9 cellular contexts compared by ENCODE assay signal in genomic region chr7:18352339-18353255, GRCh38.
DNase-seq lines count a peak whose midpoint lies in the region; ATAC-seq, FAIRE-seq and TF ChIP-seq lines count a peak whose summit lies in the region.
"Had no signal": no experiment of that assay in that cellular context is flagged by ENCODE, and none has a peak within 500 bp of the region (broad histone marks: within the 10 kb centered on the region; RNA-seq: fewer than 3 reads in every experiment).

No MANE protein-coding gene starts in this region.

- whole genome bisulfite sequencing in HepG2 (ENCODE audit: low lambda C conversion rate) = 43% methylated on average over 7 of the region's 7 CpGs

- H3K4me3 ChIP-seq in NT2/D1 (ENCODE audit: insufficient read length, low read depth) (no peak overlapping the region), choroid plexus epithelial cell (ENCODE audit: low read depth, low read length) (no peak overlapping the region), HepG2 (replicated peaks in 1 of 3; ENCODE audit: insufficient read depth in 1 of 3, low read depth in 2 of 3, low read length in 3 of 3) (no peak overlapping the region), upper lobe of right lung (no peak overlapping the region)

- in situ Hi-C loops in HepG2 (cut with HindIII; ENCODE audit: extremely low pct_ligation_motif_present, low pct_unique_long_range_greater_than_20kb) = loop anchor here (25.0 kb wide), 1 partner anchor 1310 kb away; no protein-coding TSS in a partner anchor

- no peaks in the 10 kb centered on the region for H4K20me1 ChIP-seq in HepG2 (ENCODE audit: insufficient read depth, low read length)

- no peak for TF ChIP-seq POLR2A in HepG2 (IDR thresholded peaks at IDR 0.05; ENCODE audit: insufficient read depth in 1 of 2, low read depth in 2 of 2, low read length in 2 of 2)

- TF ChIP-seq RAD21 in HepG2 (CRISPR knock-in tag; IDR thresholded peaks at IDR 0.05) = no peak

- H3K4me2 ChIP-seq in HepG2 (ENCODE audit: low read depth, low read length) = no peak overlapping the region

- POLR2A ChIA-PET in HepG2 (lab: Yijun Ruan, JAX) = no interaction called here

- H2AFZ ChIP-seq in HepG2 (ENCODE audit: low read length) = no peak overlapping the region

- no peaks in the 10 kb centered on the region for H3K27me3 ChIP-seq in NT2/D1 (ENCODE audit: insufficient read depth, insufficient read length)
- no peaks in the 10 kb centered on the region for H3K27me3 ChIP-seq in HepG2 (ENCODE audit: control insufficient read depth in 1 of 2, insufficient read depth in 2 of 2, low read length in 2 of 2)
- no peaks in the 10 kb centered on the region for H3K27me3 ChIP-seq in upper lobe of right lung

- DNase-seq in DMS 273 treated with DMSO at 0.1 percent for 48 hours (lab: John Stamatoyannopoulos, UW) (peak; percentile 53), HPDE6-E6E7 (ENCODE audit: extremely low spot score) (peak; percentile 49), NT2/D1 (ENCODE audit: low read depth, low spot score) (peak; percentile 47), choroid plexus epithelial cell (ENCODE audit: low read depth) (peak; percentile 89), HepG2 (ENCODE audit: low spot score) (peak; percentile 5), upper lobe of right lung (no peak)
- DNase-seq in stimulated activated CD4-positive, alpha-beta T cell treated with anti-CD3 and anti-CD28 coated beads, Interleukin-4, amount 100 ng/mL, for 1 hour = no peak

- no peak for FAIRE-seq in HepG2 (lab: Jason Lieb, UNC)
- FAIRE-seq: TTC549 had no signal

- H3K36me3 ChIP-seq in NT2/D1 (ENCODE audit: insufficient read depth, insufficient read length, low read length) = no peaks in the 10 kb centered on the region
- no peaks in the 10 kb centered on the region for H3K36me3 ChIP-seq in HepG2 (replicated peaks in 1 of 2; ENCODE audit: control insufficient read depth in 1 of 2, insufficient read depth in 2 of 2, low read length in 2 of 2)
- H3K36me3 ChIP-seq in upper lobe of right lung = no peaks in the 10 kb centered on the region

- H3K27ac ChIP-seq in HepG2 (ENCODE audit: extremely low read length, insufficient read depth, low read length) = no peak overlapping the region
- no peak overlapping the region for H3K27ac ChIP-seq in upper lobe of right lung

- CTCF ChIA-PET in HepG2 (lab: Yijun Ruan, JAX; ENCODE audit: low intra/inter-chr PET ratio, low total read pairs) = interaction anchor here (0.7 to 1.1 kb wide), 2 partner anchors 218 to 1313 kb away, joined by 3 read pairs; no protein-coding TSS in a partner anchor

- no peak for TF ChIP-seq EP300 in HepG2 (IDR thresholded peaks at IDR 0.05; ENCODE audit: low read depth in 2 of 2, low read length in 2 of 2)
- no peak for TF ChIP-seq EP300 in HepG2 (CRISPR knock-in tag; IDR thresholded peaks at IDR 0.05; ENCODE audit: borderline replicate concordance)

- intact Hi-C loops in HepG2 (cut with micrococcal nuclease; ENCODE audit: unreplicated experiment) = loop anchor here (1.0 to 5.0 kb wide), 4 partner anchors 218 to 1315 kb away; no protein-coding TSS in a partner anchor
- intact Hi-C loops in upper lobe of right lung (cut with DNase I) = no loop called here

- H3K9me3 ChIP-seq in NT2/D1 (ENCODE audit: insufficient read depth, low read length) (no peaks in the 10 kb centered on the region), HepG2 (ENCODE audit: low read length) (no peaks in the 10 kb centered on the region), upper lobe of right lung (no peaks in the 10 kb centered on the region)

- H3K79me2 ChIP-seq in HepG2 (ENCODE audit: insufficient read depth, low read length) = no peaks in the 10 kb centered on the region

- no TSS peak for BruUV-seq in HepG2 (replicated peaks; lab: Mats Ljungman, UMichigan)

- ATAC-seq in GM19438 (IDR thresholded peaks at IDR 0.05; ENCODE audit: low read depth, unreplicated experiment) (peak; percentile 63), HepG2 (peak; percentile 54; the same call in 2 of the 3 replicates), upper lobe of right lung (peak; percentile 75)

- H3K9ac ChIP-seq in NT2/D1 (ENCODE audit: insufficient read length, low read depth) = no peak overlapping the region
- H3K9ac ChIP-seq in HepG2 (ENCODE audit: insufficient read depth, low read depth, low read length) = no peak overlapping the region

- H3K4me1 ChIP-seq in NT2/D1 (ENCODE audit: insufficient read depth, insufficient read length) (no peaks in the 10 kb centered on the region), HepG2 (ENCODE audit: insufficient read depth, low read length) (no peaks in the 10 kb centered on the region), upper lobe of right lung (no peaks in the 10 kb centered on the region)

- TF ChIP-seq CTCF in choroid plexus epithelial cell (conservative IDR thresholded peaks at IDR 0.05; ENCODE audit: low read depth, low read length) (peak; percentile 69), HepG2 (CRISPR knock-in tag; IDR thresholded peaks at IDR 0.05) (peak; percentile 45), upper lobe of right lung (IDR thresholded peaks at IDR 0.05) (peak; percentile 60)

TF ChIP-seq in HepG2, 621 proteins besides CTCF, POLR2A, EP300 and RAD21:
- TF ChIP-seq ZBTB33 (CRISPR knock-in tag; IDR thresholded peaks at IDR 0.05) (no peak), ARID3A (IDR thresholded peaks at IDR 0.05; ENCODE audit: low read depth, low read length) (0 out of 2 replicates have a peak, but pooled peaks have one; percentile 42), STAG1 (CRISPR knock-in tag; IDR thresholded peaks at IDR 0.05) (peak; percentile 65)

Comparison
In these comparisons a context has a peak if more than half of its experiments do, and no peak if none do; other contexts are left out.
1. DNase-seq: peak in DMS 273 treated with DMSO at 0.1 percent for 48 hours (single experiment), HPDE6-E6E7 (single experiment), NT2/D1 (single experiment), choroid plexus epithelial cell (single experiment) and HepG2 (single experiment); none in upper lobe of right lung (single experiment) and stimulated activated CD4-positive, alpha-beta T cell treated with anti-CD3 and anti-CD28 coated beads, Interleukin-4, amount 100 ng/mL, for 1 hour (single experiment).
2. Peak in every context shown above with its lines, with median percentiles within 50 percentile points of each other: ATAC-seq and CTCF ChIP-seq.